Comparison of ENCODE assay signal across 1 cellular context in genomic region chr3:110859993-110860392, GRCh38.
TF ChIP-seq lines count a peak whose summit lies in the region.

No MANE protein-coding gene starts in this region.

TF ChIP-seq in GM23338, 12 proteins besides CTCF, POLR2A, EP300 and RAD21 (continued from another document):
- TF ChIP-seq ZNF462 (CRISPR knock-in tag; IDR thresholded peaks at IDR 0.05) (no peak), CREB1 (CRISPR knock-in tag; IDR thresholded peaks at IDR 0.05; ENCODE audit: low read depth) (no peak), NANOG (IDR thresholded peaks at IDR 0.05; ENCODE audit: borderline replicate concordance) (no peak), EZH2phosphoT487 (IDR thresholded peaks at IDR 0.05; ENCODE audit: unreplicated experiment) (no peak), ZNF114 (CRISPR knock-in tag; IDR thresholded peaks at IDR 0.05) (no peak), ZNF331 (CRISPR knock-in tag; IDR thresholded peaks at IDR 0.05; ENCODE audit: low read depth) (no peak), REST (IDR thresholded peaks at IDR 0.05; ENCODE audit: unreplicated experiment) (no peak)
